ENCODE assay signal across 9 cellular contexts in the genomic region with DNA sequence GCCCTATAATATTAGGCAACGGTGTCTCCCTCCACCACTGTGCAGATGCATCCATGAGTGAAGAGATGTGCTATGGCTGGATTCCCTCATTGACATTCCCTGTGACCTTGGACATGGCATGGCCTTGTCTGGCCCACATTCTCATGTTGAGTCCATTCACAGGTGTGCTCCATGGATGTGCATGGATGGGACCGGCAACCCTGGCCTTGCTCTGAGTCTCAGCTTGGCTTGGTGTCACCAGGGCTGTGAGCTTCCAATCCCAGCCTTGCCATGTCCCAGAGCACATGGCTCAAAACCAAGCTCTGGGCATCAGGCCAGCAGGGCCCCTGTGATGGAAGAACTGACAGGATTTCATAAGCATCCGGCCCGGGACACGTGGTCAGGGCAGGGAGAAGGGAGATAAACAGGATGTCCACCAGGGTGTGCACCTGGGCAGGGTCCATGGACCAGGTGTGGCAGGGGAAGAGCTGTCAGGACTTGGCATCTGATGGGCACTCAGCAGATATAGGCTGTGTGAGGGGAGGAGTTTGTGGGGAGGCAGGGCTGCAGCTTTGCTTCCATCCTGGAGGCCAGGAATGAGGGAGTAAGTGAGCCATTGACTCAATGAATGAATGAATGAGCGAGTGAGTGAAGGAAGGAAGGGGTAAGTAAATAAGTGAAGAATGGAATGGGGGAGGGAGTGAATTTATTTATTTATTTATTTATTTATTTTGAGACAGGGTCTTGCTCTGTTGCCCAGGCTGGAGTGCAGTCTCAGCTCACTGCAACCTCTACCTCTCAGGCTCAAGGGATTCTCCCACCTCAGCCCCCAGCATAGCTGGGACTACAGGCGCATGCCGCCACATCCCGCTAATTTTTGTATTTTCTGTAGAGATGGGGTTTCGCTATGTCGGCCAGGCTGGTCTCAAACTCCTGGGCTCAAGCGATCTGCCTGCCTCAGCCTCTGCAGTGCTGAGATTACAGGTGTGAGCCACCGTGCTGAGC. TPM values are rescaled to one million over a fixed set of nuclear protein-coding genes. Genes with fewer than 3 reads are reported as not detected.
DNase-seq lines count a peak whose midpoint lies in the region; ATAC-seq, FAIRE-seq and TF ChIP-seq lines count a peak whose summit lies in the region.
"Had no signal": no experiment of that assay in that cellular context is flagged by ENCODE, and none has a peak within 500 bp of the region (broad histone marks: within the 10 kb centered on the region; RNA-seq: fewer than 3 reads in every experiment).

No MANE protein-coding gene starts in this region.

- H3K27ac Mint-ChIP-seq in CD4-positive, alpha-beta T cell = no peak overlapping the region
- peak overlapping the region; percentile 22 to 76 for H3K27ac Mint-ChIP-seq in activated naive CD4-positive, alpha-beta T cell treated with anti-CD3 and anti-CD28 coated beads, Interleukin-2, amount 50 U/mL, for 72 hours

- no peaks in the 10 kb centered on the region for H3K27me3 ChIP-seq in CD4-positive, alpha-beta T cell (ENCODE audit: control insufficient read depth, insufficient read depth, low read length)

- no peaks in the 10 kb centered on the region for H3K9me3 ChIP-seq in CD4-positive, alpha-beta T cell (ENCODE audit: control insufficient read depth, low read length)

- no peaks in the 10 kb centered on the region for H3K9me3 Mint-ChIP-seq in CD4-positive, alpha-beta T cell
- no peaks in the 10 kb centered on the region for H3K9me3 Mint-ChIP-seq in activated naive CD4-positive, alpha-beta T cell treated with anti-CD3 and anti-CD28 coated beads, Interleukin-2, amount 50 U/mL, for 72 hours
- H3K9me3 Mint-ChIP-seq: IgD-negative memory B cell had no signal

- no peak overlapping the region for H3K4me3 ChIP-seq in HFF-Myc (replicated peaks; ENCODE audit: low read depth, low read length)

- no peak for ATAC-seq in CD4-positive, alpha-beta T cell (ENCODE audit: poor library complexity)
- peak; percentile 67 to 77 for ATAC-seq in activated naive CD4-positive, alpha-beta T cell treated with anti-CD3 and anti-CD28 coated beads, Interleukin-2, amount 50 U/mL, for 72 hours
- ATAC-seq in left cardiac atrium = peak; percentile 73 to 93
- no peak for ATAC-seq in GM18517 (IDR thresholded peaks at IDR 0.05; ENCODE audit: unreplicated experiment)

- no peak for TF ChIP-seq CTCF in CD4-positive, alpha-beta T cell (IDR thresholded peaks at IDR 0.05)
- peak; percentile 38 for TF ChIP-seq CTCF in HFF-Myc (IDR thresholded peaks at IDR 0.05; ENCODE audit: low read depth, low read length, missing control alignments)

- peaks cover 31% of the 10 kb centered on the region for H3K4me1 Mint-ChIP-seq in CD4-positive, alpha-beta T cell (ENCODE audit: low read depth)

- no peaks in the 10 kb centered on the region for H3K36me3 Mint-ChIP-seq in CD4-positive, alpha-beta T cell (ENCODE audit: low read depth)
- no peaks in the 10 kb centered on the region for H3K36me3 Mint-ChIP-seq in activated naive CD4-positive, alpha-beta T cell treated with anti-CD3 and anti-CD28 coated beads, Interleukin-2, amount 50 U/mL, for 72 hours

- intact Hi-C loops in CD4-positive, alpha-beta T cell (cut with DNase I, micrococcal nuclease) = no loop called here
- intact Hi-C loops in left cardiac atrium (cut with DNase I) = no loop called here

- DNase-seq in CD4-positive, alpha-beta T cell = peak in 1 of 10 experiments; percentile 14
- DNase-seq in HFF-Myc (ENCODE audit: extremely low read depth, low read depth) = no peak
- DNase-seq in NOMO-1 treated with DMSO at 0.1 percent for 48 hours (lab: John Stamatoyannopoulos, UW; ENCODE audit: unreplicated experiment) = peak; percentile 62
- DNase-seq in activated naive CD4-positive, alpha-beta T cell treated with anti-CD3 and anti-CD28 coated beads, Interleukin-2, amount 50 U/mL, for 72 hours (ENCODE audit: low spot score in 2 of 2) = peak; percentile 36 to 70
- DNase-seq in left cardiac atrium = peak; percentile 86
- peak; percentile 12 for DNase-seq in stimulated activated CD4-positive, alpha-beta T cell treated with anti-CD3 and anti-CD28 coated beads, Interleukin-12 subunit alpha, Interleukin-12 subunit beta, amount 100 ng/mL, for 4 hours
- no peak for DNase-seq in GM12892 (ENCODE audit: insufficient read length)

- H3K27me3 Mint-ChIP-seq in CD4-positive, alpha-beta T cell = no peaks in the 10 kb centered on the region
- H3K27me3 Mint-ChIP-seq: IgD-negative memory B cell had no signal

- POLR2A ChIA-PET in CD4-positive, alpha-beta T cell (lab: Charles Lee) = no interaction called here

- CTCF ChIA-PET in CD4-positive, alpha-beta T cell (lab: Charles Lee) = interaction anchor here (0.6 to 1.2 kb wide), 3 partner anchors 8 to 283 kb away, joined by 3 to 4 read pairs (median 3); no protein-coding TSS in a partner anchor

- no peak for TF ChIP-seq POLR2A in GM12892 (IDR thresholded peaks at IDR 0.05; ENCODE audit: low read depth, low read length)

- no peak overlapping the region for H3K27ac ChIP-seq in CD4-positive, alpha-beta T cell (ENCODE audit: low read depth, low read length)

- peak overlapping the region; percentile 5 for H3K4me3 Mint-ChIP-seq in CD4-positive, alpha-beta T cell

- FAIRE-seq in GM12892 (lab: Jason Lieb, UNC) = no peak

RNA-seq across cellular contexts. Expression of a gene that starts 15.7 kb away (rescaled TPM):
- total RNA-seq in CD4-positive, alpha-beta T cell = 1 to 10 TPM in 1 of 2 experiments, under 1 TPM in 1; 0.69 to 1.3 TPM
- total RNA-seq in activated naive CD4-positive, alpha-beta T cell treated with anti-CD3 and anti-CD28 coated beads, Interleukin-2, amount 50 U/mL, for 72 hours = 1 to 10 TPM; 4.2 to 8.5 TPM
- 10 to 100 TPM; 20.6 to 34.9 TPM for total RNA-seq in left cardiac atrium
- polyA plus RNA-seq in GM12892 (2012; ENCODE audit: missing spikeins) = 7.4 TPM

RNA-seq across cellular contexts. Expression of a gene that starts 18.0 kb away (rescaled TPM):
- 1 to 10 TPM; 1.3 to 1.5 TPM for total RNA-seq in CD4-positive, alpha-beta T cell
- total RNA-seq in activated naive CD4-positive, alpha-beta T cell treated with anti-CD3 and anti-CD28 coated beads, Interleukin-2, amount 50 U/mL, for 72 hours = 10 to 100 TPM; 31.3 to 39.4 TPM
- total RNA-seq in left cardiac atrium = 1 to 10 TPM; 1.4 to 3.4 TPM
- polyA plus RNA-seq in GM12892 (2012; ENCODE audit: missing spikeins) = 10.5 TPM

RNA-seq across cellular contexts. Expression of a gene that starts 37.2 kb away (rescaled TPM):
- 10 to 100 TPM; 11.6 to 11.9 TPM for total RNA-seq in CD4-positive, alpha-beta T cell
- total RNA-seq in activated naive CD4-positive, alpha-beta T cell treated with anti-CD3 and anti-CD28 coated beads, Interleukin-2, amount 50 U/mL, for 72 hours = 10 to 100 TPM in 1 of 2 donors, 1 to 10 TPM in 1; 4.9 to 11.8 TPM
- 10 to 100 TPM in 1 of 2 donors, 1 to 10 TPM in 1; 8.1 to 11.6 TPM for total RNA-seq in left cardiac atrium
- polyA plus RNA-seq in GM12892 (2012; ENCODE audit: missing spikeins) = 2.1 TPM

RNA-seq across cellular contexts. Expression of a gene that starts 45.5 kb away (rescaled TPM):
- total RNA-seq in CD4-positive, alpha-beta T cell = 10 to 100 TPM; 53.3 to 57.3 TPM
- total RNA-seq in activated naive CD4-positive, alpha-beta T cell treated with anti-CD3 and anti-CD28 coated beads, Interleukin-2, amount 50 U/mL, for 72 hours = 100 to 1,000 TPM; 113 to 150 TPM
- 10 to 100 TPM; 41.6 to 43.5 TPM for total RNA-seq in left cardiac atrium
- 64.6 TPM for polyA plus RNA-seq in GM12892 (2012; ENCODE audit: missing spikeins)

Comparison
In these comparisons a context has a peak if more than half of its experiments do, and no peak if none do; other contexts are left out.
1. ATAC-seq: peak in activated naive CD4-positive, alpha-beta T cell treated with anti-CD3 and anti-CD28 coated beads, Interleukin-2, amount 50 U/mL, for 72 hours (2 of 2) and left cardiac atrium (2 of 2); none in CD4-positive, alpha-beta T cell (single experiment) and GM18517 (single experiment).
2. DNase-seq: peak in NOMO-1 treated with DMSO at 0.1 percent for 48 hours (single experiment), activated naive CD4-positive, alpha-beta T cell treated with anti-CD3 and anti-CD28 coated beads, Interleukin-2, amount 50 U/mL, for 72 hours (2 of 2), left cardiac atrium (single experiment) and stimulated activated CD4-positive, alpha-beta T cell treated with anti-CD3 and anti-CD28 coated beads, Interleukin-12 subunit alpha, Interleukin-12 subunit beta, amount 100 ng/mL, for 4 hours (single experiment); none in HFF-Myc (single experiment) and GM12892 (single experiment).
3. RNA of a gene that starts 18.0 kb away (total RNA-seq): 31.3 to 39.4 TPM in activated naive CD4-positive, alpha-beta T cell treated with anti-CD3 and anti-CD28 coated beads, Interleukin-2, amount 50 U/mL, for 72 hours; 1.4 to 3.4 TPM in left cardiac atrium and 1.3 to 1.5 TPM in CD4-positive, alpha-beta T cell; every median in the first group is over 4 times any median in the second.